In genomic region chr13:70812481-70812880, GRCh38 we compare ENCODE assay signal across 33 cellular contexts.
DNase-seq lines count a peak whose midpoint lies in the region; ATAC-seq and TF ChIP-seq lines count a peak whose summit lies in the region.
"Had no signal": no experiment of that assay in that cellular context is flagged by ENCODE, and none has a peak within 500 bp of the region (broad histone marks: within the 10 kb centered on the region; RNA-seq: fewer than 3 reads in every experiment).

No MANE protein-coding gene starts in this region.

- H3K27me3 ChIP-seq in AG04450 (ENCODE audit: control insufficient read depth, insufficient read depth, low read length) = no peaks in the 10 kb centered on the region
- H3K27me3 ChIP-seq in SU-DHL-6 (ENCODE audit: low read length) = no peaks in the 10 kb centered on the region
- H3K27me3 ChIP-seq: foreskin keratinocyte, heart right ventricle, Peyer's patch, transverse colon had no signal

- CTCF ChIA-PET in AG04450 (lab: Charles Lee) = no interaction called here

- TF ChIP-seq CTCF in AG04450 (IDR thresholded peaks at IDR 0.05; ENCODE audit: low read depth, low read length) = no peak
- no peak for TF ChIP-seq CTCF in SU-DHL-6 (IDR thresholded peaks at IDR 0.05; ENCODE audit: insufficient read depth, low read length, poor library complexity, severe bottlenecking)
- no peak for TF ChIP-seq CTCF in choroid plexus epithelial cell (conservative IDR thresholded peaks at IDR 0.05; ENCODE audit: low read depth, low read length)

- H3K79me2 ChIP-seq in SU-DHL-6 (ENCODE audit: insufficient read depth, low read length) = no peaks in the 10 kb centered on the region

- no peaks in the 10 kb centered on the region for H3K9me2 ChIP-seq in SU-DHL-6 (replicated peaks; ENCODE audit: insufficient read depth, low read length)

- H3K9ac ChIP-seq in SU-DHL-6 (ENCODE audit: low read length) = no peak overlapping the region

- H3K9me3 ChIP-seq in AG04450 (ENCODE audit: control insufficient read depth, insufficient read depth, low read length) (0 out of 2 replicates have a peak, but pooled peaks cover 2% of the 10 kb centered on the region), SU-DHL-6 (ENCODE audit: insufficient read depth, low read length) (peaks cover 7% of the 10 kb centered on the region; the same call in 1 of the 2 replicates)
- H3K9me3 ChIP-seq: heart right ventricle, Peyer's patch, psoas muscle, transverse colon had no signal

- peak; percentile 37 for DNase-seq in AG04450 (ENCODE audit: low read depth, low spot score)
- peak; percentile 43 for DNase-seq in choroid plexus epithelial cell (ENCODE audit: low read depth)
- DNase-seq in iris pigment epithelial cell (ENCODE audit: low read depth) = peak; percentile 79
- DNase-seq in mesenteric fat pad (ENCODE audit: low spot score) = no peak
- DNase-seq in HPDE6-E6E7 (ENCODE audit: extremely low spot score) = no peak
- DNase-seq in NCI-H1694 treated with DMSO at 0.1 percent for 48 hours (lab: John Stamatoyannopoulos, UW) = no peak
- DNase-seq: activated CD4-positive, alpha-beta T cell treated with anti-CD3 and anti-CD28 coated beads for 48 hours; activated effector memory CD4-positive, alpha-beta T cell treated with Interleukin-2 at 50 U/mL for 16 hours; activated naive CD8-positive, alpha-beta T cell treated with anti-CD3 and anti-CD28 coated beads for 36 hours; DMS79; GDM1; heart right ventricle; kidney; left ventricle myocardium superior; midbrain; naive B cell; NCI-H1436 treated with DMSO at 0.1 percent for 48 hours; NCI-H345; NCI-H69; nucleus accumbens; Peyer's patch; psoas muscle; SHP77 treated with DMSO at 0.1 percent for 48 hours; stimulated activated CD4-positive, alpha-beta T cell treated with anti-CD3 and anti-CD28 coated beads, Interleukin-15, amount 100 ng/mL, for 24 hours; SW 1271; transverse colon had no signal

- ATAC-seq in HG03442 (IDR thresholded peaks at IDR 0.05; ENCODE audit: unreplicated experiment) = no peak
- ATAC-seq: foreskin keratinocyte; heart right ventricle; left ventricle myocardium superior; psoas muscle; stimulated activated effector memory CD8-positive, alpha-beta T cell treated with anti-CD3 and anti-CD28 coated beads, Interleukin-12 subunit alpha, Interleukin-12 subunit beta, amount 100 ng/mL, for 72 hours had no signal

- peak overlapping the region; percentile 27 for H2AFZ ChIP-seq in SU-DHL-6 (ENCODE audit: low read depth, low read length, severe bottlenecking)

- H4K20me1 ChIP-seq in SU-DHL-6 (ENCODE audit: low read depth, low read length) = no peaks in the 10 kb centered on the region

- H3K27ac ChIP-seq in AG04450 (ENCODE audit: low read depth, low read length) = no peak overlapping the region
- no peak overlapping the region for H3K27ac ChIP-seq in SU-DHL-6 (ENCODE audit: low read depth, low read length)
- H3K27ac ChIP-seq: 22Rv1, foreskin keratinocyte, heart right ventricle, Peyer's patch, psoas muscle, transverse colon, VCaP had no signal

- H3F3A ChIP-seq in SU-DHL-6 (ENCODE audit: insufficient read depth) = no peaks in the 10 kb centered on the region

- no peak overlapping the region for H3K4me3 ChIP-seq in AG04450 (ENCODE audit: low read depth, low read length)
- no peak overlapping the region for H3K4me3 ChIP-seq in SU-DHL-6 (ENCODE audit: insufficient read depth, low read length, poor library complexity, severe bottlenecking)
- no peak overlapping the region for H3K4me3 ChIP-seq in choroid plexus epithelial cell (ENCODE audit: low read depth, low read length)
- H3K4me3 ChIP-seq: HAP-1, heart right ventricle, Peyer's patch, psoas muscle, transverse colon had no signal

- no peaks in the 10 kb centered on the region for H3K36me3 ChIP-seq in SU-DHL-6 (ENCODE audit: low read length)
- H3K36me3 ChIP-seq: HAP-1, heart right ventricle, Peyer's patch, transverse colon had no signal

- POLR2A ChIA-PET in AG04450 (lab: Yijun Ruan, JAX) = no interaction called here

- H3K4me2 ChIP-seq in SU-DHL-6 (ENCODE audit: low read depth, low read length, poor library complexity, severe bottlenecking) = no peak overlapping the region

Comparison
In these comparisons a context has a peak if more than half of its experiments do, and no peak if none do; other contexts are left out.
1. DNase-seq: peak in AG04450 (single experiment), choroid plexus epithelial cell (single experiment) and iris pigment epithelial cell (single experiment); none in mesenteric fat pad (single experiment), HPDE6-E6E7 (single experiment) and NCI-H1694 treated with DMSO at 0.1 percent for 48 hours (single experiment).